Comparison of ENCODE assay signal across 1 cellular context in genomic region chr1:16167331-16168143, GRCh38.
TF ChIP-seq lines count a peak whose summit lies in the region.

No MANE protein-coding gene starts in this region.

TF ChIP-seq in HEK293, 187 proteins besides CTCF, POLR2A, EP300 and RAD21 (continued from another document):
- TF ChIP-seq PRDM10 (tag by site-specific recombination; IDR thresholded peaks at IDR 0.05): no peak
- TF ChIP-seq ZNF214 (tag by site-specific recombination; IDR thresholded peaks at IDR 0.05; ENCODE audit: borderline replicate concordance): no peak
- TF ChIP-seq ZNF335 (tag by site-specific recombination; conservative IDR thresholded peaks at IDR 0.05): peak; percentile 44; the same call in 1 of the 2 replicates
- TF ChIP-seq, protein P1, sequence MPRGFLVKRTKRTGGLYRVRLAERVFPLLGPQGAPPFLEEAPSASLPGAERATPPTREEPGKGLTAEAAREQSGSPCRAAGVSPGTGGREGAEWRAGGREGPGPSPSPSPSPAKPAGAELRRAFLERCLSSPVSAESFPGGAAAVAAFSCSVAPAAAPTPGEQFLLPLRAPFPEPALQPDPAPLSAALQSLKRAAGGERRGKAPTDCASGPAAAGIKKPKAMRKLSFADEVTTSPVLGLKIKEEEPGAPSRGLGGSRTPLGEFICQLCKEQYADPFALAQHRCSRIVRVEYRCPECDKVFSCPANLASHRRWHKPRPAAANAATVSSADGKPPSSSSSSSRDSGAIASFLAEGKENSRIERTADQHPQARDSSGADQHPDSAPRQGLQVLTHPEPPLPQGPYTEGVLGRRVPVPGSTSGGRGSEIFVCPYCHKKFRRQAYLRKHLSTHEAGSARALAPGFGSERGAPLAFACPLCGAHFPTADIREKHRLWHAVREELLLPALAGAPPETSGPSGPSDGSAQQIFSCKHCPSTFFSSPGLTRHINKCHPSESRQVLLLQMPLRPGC (tag by site-specific recombination; IDR thresholded peaks at IDR 0.05): no peak
- TF ChIP-seq, protein P2, sequence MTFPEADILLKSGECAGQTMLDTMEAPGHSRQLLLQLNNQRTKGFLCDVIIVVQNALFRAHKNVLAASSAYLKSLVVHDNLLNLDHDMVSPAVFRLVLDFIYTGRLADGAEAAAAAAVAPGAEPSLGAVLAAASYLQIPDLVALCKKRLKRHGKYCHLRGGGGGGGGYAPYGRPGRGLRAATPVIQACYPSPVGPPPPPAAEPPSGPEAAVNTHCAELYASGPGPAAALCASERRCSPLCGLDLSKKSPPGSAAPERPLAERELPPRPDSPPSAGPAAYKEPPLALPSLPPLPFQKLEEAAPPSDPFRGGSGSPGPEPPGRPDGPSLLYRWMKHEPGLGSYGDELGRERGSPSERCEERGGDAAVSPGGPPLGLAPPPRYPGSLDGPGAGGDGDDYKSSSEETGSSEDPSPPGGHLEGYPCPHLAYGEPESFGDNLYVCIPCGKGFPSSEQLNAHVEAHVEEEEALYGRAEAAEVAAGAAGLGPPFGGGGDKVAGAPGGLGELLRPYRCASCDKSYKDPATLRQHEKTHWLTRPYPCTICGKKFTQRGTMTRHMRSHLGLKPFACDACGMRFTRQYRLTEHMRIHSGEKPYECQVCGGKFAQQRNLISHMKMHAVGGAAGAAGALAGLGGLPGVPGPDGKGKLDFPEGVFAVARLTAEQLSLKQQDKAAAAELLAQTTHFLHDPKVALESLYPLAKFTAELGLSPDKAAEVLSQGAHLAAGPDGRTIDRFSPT (tag by site-specific recombination; IDR thresholded peaks at IDR 0.05): no peak
- 0 out of 2 replicates have a peak, but pooled peaks have one; percentile 20 for TF ChIP-seq SCRT2 (tag by site-specific recombination; IDR thresholded peaks at IDR 0.05)
- TF ChIP-seq ZNF341 (tag by site-specific recombination; IDR thresholded peaks at IDR 0.05; ENCODE audit: low read depth): peak; percentile 45; the same call in 1 of the 2 replicates
- 0 out of 2 replicates have a peak, but pooled peaks have one; percentile 58 for TF ChIP-seq PATZ1 (tag by site-specific recombination; IDR thresholded peaks at IDR 0.05)
- TF ChIP-seq SCRT1 (tag by site-specific recombination; IDR thresholded peaks at IDR 0.05; ENCODE audit: borderline replicate concordance): no peak
- no peak for TF ChIP-seq GLIS1 (tag by site-specific recombination; IDR thresholded peaks at IDR 0.05)
- TF ChIP-seq, protein P3, sequence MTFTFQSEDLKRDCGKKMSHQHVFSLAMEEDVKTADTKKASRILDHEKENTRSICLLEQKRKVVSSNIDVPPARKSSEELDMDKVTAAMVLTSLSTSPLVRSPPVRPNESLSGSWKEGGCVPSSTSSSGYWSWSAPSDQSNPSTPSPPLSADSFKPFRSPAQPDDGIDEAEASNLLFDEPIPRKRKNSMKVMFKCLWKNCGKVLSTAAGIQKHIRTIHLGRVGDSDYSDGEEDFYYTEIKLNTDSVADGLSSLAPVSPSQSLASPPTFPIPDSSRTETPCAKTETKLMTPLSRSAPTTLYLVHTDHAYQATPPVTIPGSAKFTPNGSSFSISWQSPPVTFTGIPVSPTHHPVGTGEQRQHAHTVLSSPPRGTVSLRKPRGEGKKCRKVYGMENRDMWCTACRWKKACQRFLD (tag by site-specific recombination; IDR thresholded peaks at IDR 0.05): no peak
- peak; percentile 37; the same call in 1 of the 2 replicates for TF ChIP-seq SP3 (tag by site-specific recombination; IDR thresholded peaks at IDR 0.05)
- no peak for TF ChIP-seq ZNF391 (tag by site-specific recombination; IDR thresholded peaks at IDR 0.05; ENCODE audit: borderline replicate concordance, low read depth)
- TF ChIP-seq ZNF169 (tag by site-specific recombination; IDR thresholded peaks at IDR 0.05): no peak
- TF ChIP-seq MYNN (tag by site-specific recombination; IDR thresholded peaks at IDR 0.05; ENCODE audit: borderline replicate concordance): no peak
- TF ChIP-seq ZBTB20 (tag by site-specific recombination; IDR thresholded peaks at IDR 0.05): peak; percentile 38; the same call in 1 of the 2 replicates
- TF ChIP-seq ZBTB8A (tag by site-specific recombination; IDR thresholded peaks at IDR 0.05): peak; percentile 24; the same call in 1 of the 2 replicates
- TF ChIP-seq ZNF692 (tag by site-specific recombination; IDR thresholded peaks at IDR 0.05): peak; percentile 43; the same call in 1 of the 2 replicates
- no peak for TF ChIP-seq ZNF621 (tag by site-specific recombination; IDR thresholded peaks at IDR 0.05)
- TF ChIP-seq ZNF548 (tag by site-specific recombination; IDR thresholded peaks at IDR 0.05): no peak
- no peak for TF ChIP-seq ZNF239 (tag by site-specific recombination; IDR thresholded peaks at IDR 0.05)
- TF ChIP-seq ZIC2 (tag by site-specific recombination; IDR thresholded peaks at IDR 0.05): peak; percentile 46; the same call in 1 of the 2 replicates
- TF ChIP-seq KLF9 (tag by site-specific recombination; IDR thresholded peaks at IDR 0.05; ENCODE audit: low read depth): peak; percentile 41; the same call in 1 of the 2 replicates
- no peak for TF ChIP-seq ZNF837 (tag by site-specific recombination; IDR thresholded peaks at IDR 0.05)
